ENCODE assay signal across 2 cellular contexts in the genomic region with DNA sequence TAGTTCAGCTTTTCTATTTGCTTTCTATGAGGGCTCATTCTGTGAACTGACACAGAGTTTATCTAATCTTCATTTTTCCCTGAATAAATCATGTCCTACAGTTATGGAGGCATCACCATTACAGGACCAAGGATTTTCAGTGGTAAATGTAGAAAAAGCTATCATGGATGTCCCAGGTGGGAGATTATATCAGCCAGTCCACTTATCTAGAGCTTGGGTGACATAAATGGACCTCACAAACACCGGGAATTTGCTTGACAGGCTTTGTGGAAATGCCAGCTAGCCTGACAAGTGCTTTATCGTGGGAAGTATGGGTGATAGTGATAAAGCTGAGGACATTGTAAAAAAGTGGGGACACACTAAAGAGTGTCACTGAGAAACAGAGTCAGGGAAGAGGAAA.
A peak's percentile ranks its signal among the peaks of the same experiment; 100 is the strongest.
TF ChIP-seq lines count a peak whose summit lies in the region.

No MANE protein-coding gene starts in this region.

TF ChIP-seq in GM23338, 12 proteins besides CTCF, POLR2A, EP300 and RAD21 (continued from another document):
- TF ChIP-seq, protein P1, sequence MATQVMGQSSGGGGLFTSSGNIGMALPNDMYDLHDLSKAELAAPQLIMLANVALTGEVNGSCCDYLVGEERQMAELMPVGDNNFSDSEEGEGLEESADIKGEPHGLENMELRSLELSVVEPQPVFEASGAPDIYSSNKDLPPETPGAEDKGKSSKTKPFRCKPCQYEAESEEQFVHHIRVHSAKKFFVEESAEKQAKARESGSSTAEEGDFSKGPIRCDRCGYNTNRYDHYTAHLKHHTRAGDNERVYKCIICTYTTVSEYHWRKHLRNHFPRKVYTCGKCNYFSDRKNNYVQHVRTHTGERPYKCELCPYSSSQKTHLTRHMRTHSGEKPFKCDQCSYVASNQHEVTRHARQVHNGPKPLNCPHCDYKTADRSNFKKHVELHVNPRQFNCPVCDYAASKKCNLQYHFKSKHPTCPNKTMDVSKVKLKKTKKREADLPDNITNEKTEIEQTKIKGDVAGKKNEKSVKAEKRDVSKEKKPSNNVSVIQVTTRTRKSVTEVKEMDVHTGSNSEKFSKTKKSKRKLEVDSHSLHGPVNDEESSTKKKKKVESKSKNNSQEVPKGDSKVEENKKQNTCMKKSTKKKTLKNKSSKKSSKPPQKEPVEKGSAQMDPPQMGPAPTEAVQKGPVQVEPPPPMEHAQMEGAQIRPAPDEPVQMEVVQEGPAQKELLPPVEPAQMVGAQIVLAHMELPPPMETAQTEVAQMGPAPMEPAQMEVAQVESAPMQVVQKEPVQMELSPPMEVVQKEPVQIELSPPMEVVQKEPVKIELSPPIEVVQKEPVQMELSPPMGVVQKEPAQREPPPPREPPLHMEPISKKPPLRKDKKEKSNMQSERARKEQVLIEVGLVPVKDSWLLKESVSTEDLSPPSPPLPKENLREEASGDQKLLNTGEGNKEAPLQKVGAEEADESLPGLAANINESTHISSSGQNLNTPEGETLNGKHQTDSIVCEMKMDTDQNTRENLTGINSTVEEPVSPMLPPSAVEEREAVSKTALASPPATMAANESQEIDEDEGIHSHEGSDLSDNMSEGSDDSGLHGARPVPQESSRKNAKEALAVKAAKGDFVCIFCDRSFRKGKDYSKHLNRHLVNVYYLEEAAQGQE (IDR thresholded peaks at IDR 0.05; ENCODE audit: unreplicated experiment), result no peak

TF ChIP-seq in neural cell, 6 proteins besides CTCF, POLR2A, EP300 and RAD21 (continued from another document):
- TF ChIP-seq POLR2AphosphoS5 (IDR thresholded peaks at IDR 0.05), result peak; percentile 68
- no peak for TF ChIP-seq SMC3 (conservative IDR thresholded peaks at IDR 0.05; ENCODE audit: poor library complexity)
- TF ChIP-seq EZH2 (IDR thresholded peaks at IDR 0.05; ENCODE audit: borderline replicate concordance, insufficient read depth, low read length, poor library complexity, severe bottlenecking), result no peak
- no peak for TF ChIP-seq TAF1 (IDR thresholded peaks at IDR 0.05; ENCODE audit: low read depth)
